8 cellular contexts compared by ENCODE assay signal in the genomic region with DNA sequence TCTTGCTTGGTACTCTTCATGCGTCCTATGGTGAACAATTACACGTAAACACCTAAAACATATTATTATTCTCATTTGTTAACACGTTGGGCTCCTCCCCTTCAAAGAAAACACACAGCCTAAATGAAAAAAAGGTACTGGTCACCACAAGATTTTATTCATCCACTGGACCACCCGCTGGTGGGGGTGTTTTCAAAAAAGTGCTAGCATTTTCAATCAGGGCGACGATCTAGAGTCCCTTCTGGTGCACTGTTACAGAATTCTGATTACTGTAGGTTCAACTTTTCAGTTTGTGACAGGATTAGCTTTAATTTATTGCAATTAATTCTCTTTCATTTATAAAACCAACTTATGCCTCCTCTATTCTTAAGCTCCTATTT. TPM values are rescaled to one million over a fixed set of nuclear protein-coding genes. Genes with fewer than 3 reads are reported as not detected.
A peak's percentile ranks its signal among the peaks of the same experiment; 100 is the strongest.
DNase-seq lines count a peak whose midpoint lies in the region; ATAC-seq and TF ChIP-seq lines count a peak whose summit lies in the region.

No MANE protein-coding gene starts in this region.

- H3K9me3 ChIP-seq in SJCRH30 (replicated peaks) (no peaks in the 10 kb centered on the region), fibroblast of lung (ENCODE audit: control insufficient read depth, insufficient read depth, low read depth, low read length) (no peaks in the 10 kb centered on the region), parathyroid adenoma (ENCODE audit: control insufficient read depth, low read length) (no peaks in the 10 kb centered on the region)

- H3K36me3 ChIP-seq in SJCRH30 = peaks cover 22% of the 10 kb centered on the region
- no peaks in the 10 kb centered on the region for H3K36me3 ChIP-seq in fibroblast of lung (ENCODE audit: control insufficient read depth, insufficient read depth, low read length)
- no peaks in the 10 kb centered on the region for H3K36me3 ChIP-seq in parathyroid adenoma (ENCODE audit: control insufficient read depth, insufficient read depth, low read length)

- H2AFZ ChIP-seq in fibroblast of lung (ENCODE audit: low read length) (peak overlapping the region; percentile 81), parathyroid adenoma (peak overlapping the region; percentile 90)

- H3K4me3 ChIP-seq in SJCRH30 = peak overlapping the region; percentile 92
- peak overlapping the region; percentile 85 to 94 (median 86) for H3K4me3 ChIP-seq in fibroblast of lung (replicated peaks in 1 of 4; ENCODE audit: control extremely low read depth in 1 of 4, insufficient read depth in 1 of 4, low read depth in 3 of 4, low read length in 4 of 4)
- H3K4me3 ChIP-seq in parathyroid adenoma (ENCODE audit: low read depth, low read length) = peak overlapping the region; percentile 98

- peaks cover 2% of the 10 kb centered on the region for H3K4me1 ChIP-seq in SJCRH30
- no peaks in the 10 kb centered on the region for H3K4me1 ChIP-seq in fibroblast of lung (ENCODE audit: control insufficient read depth, extremely low read depth, insufficient read depth, low read length)
- H3K4me1 ChIP-seq in parathyroid adenoma = peaks cover 3% of the 10 kb centered on the region

- peaks cover 18% of the 10 kb centered on the region for H3K79me2 ChIP-seq in fibroblast of lung (ENCODE audit: control insufficient read depth, insufficient read depth, low read length)
- peaks cover 3% of the 10 kb centered on the region for H3K79me2 ChIP-seq in parathyroid adenoma

- peak; percentile 36 for DNase-seq in NCI-H2029 treated with DMSO at 0.1 percent for 48 hours (lab: John Stamatoyannopoulos, UW)
- DNase-seq in NCI-H2029 (lab: John Stamatoyannopoulos, UW) = no peak
- DNase-seq in SJCRH30 = no peak
- DNase-seq in fibroblast of lung (ENCODE audit: low read depth in 2 of 2) = peak; percentile 1 to 23
- no peak for DNase-seq in SK-N-DZ (ENCODE audit: low spot score)
- DNase-seq in HuH-7 (ENCODE audit: low spot score) = no peak

- no peaks in the 10 kb centered on the region for H3K27me3 ChIP-seq in SJCRH30
- H3K27me3 ChIP-seq in fibroblast of lung (ENCODE audit: control insufficient read depth, insufficient read depth, low read length) = no peaks in the 10 kb centered on the region
- H3K27me3 ChIP-seq in parathyroid adenoma (ENCODE audit: control insufficient read depth, insufficient read depth, low read length) = no peaks in the 10 kb centered on the region

- TF ChIP-seq CTCF in fibroblast of lung (conservative IDR thresholded peaks at IDR 0.05 in 1 of 2, IDR thresholded peaks at IDR 0.05 in 1 of 2; ENCODE audit: low read depth in 1 of 2, low read length in 2 of 2) (no peak), parathyroid adenoma (IDR thresholded peaks at IDR 0.05) (no peak)

- no peaks in the 10 kb centered on the region for H4K20me1 ChIP-seq in fibroblast of lung (ENCODE audit: control insufficient read depth, extremely low read depth, insufficient read depth, low read length)

- peak; percentile 27 for ATAC-seq in HG02943 (IDR thresholded peaks at IDR 0.05; ENCODE audit: low read depth, unreplicated experiment)

- H3K27ac ChIP-seq in SJCRH30 (peak overlapping the region; percentile 96), fibroblast of lung (ENCODE audit: insufficient read depth, low read length) (peak overlapping the region; percentile 95), parathyroid adenoma (peak overlapping the region; percentile 71)

- peak overlapping the region; percentile 89 for H3K9ac ChIP-seq in fibroblast of lung (ENCODE audit: insufficient read depth, low read length)
- H3K9ac ChIP-seq in parathyroid adenoma = peak overlapping the region; percentile 28

- H3K4me2 ChIP-seq in fibroblast of lung (ENCODE audit: extremely low read depth, insufficient read depth, low read length) (peak overlapping the region; percentile 91), parathyroid adenoma (ENCODE audit: low read length) (peak overlapping the region; percentile 75)

RNA-seq across cellular contexts. Expression of a gene that starts 0.5 kb away (rescaled TPM):
- 64.9 and 65.2 TPM in 2 replicates for total RNA-seq in SJCRH30 (2014; rRNA removed; shearing (Covaris generic))
- 10.5 and 21.1 TPM in 2 replicates for total RNA-seq in fibroblast of lung
- polyA plus RNA-seq in fibroblast of lung = 29.8 and 48.6 TPM in 2 replicates
- 48.2 and 66.6 TPM in 2 replicates for polyA plus RNA-seq in fibroblast of lung (2012)
- 2.2 TPM in 1 of 2 replicates, not detected in the other for polyA minus RNA-seq in fibroblast of lung (ENCODE audit: low replicate concordance)
- 54.9 and 64.2 TPM in 2 replicates for polyA plus RNA-seq in SK-N-DZ (2014; cell fraction: cytosol; rRNA removed)
- polyA plus RNA-seq in SK-N-DZ (2014; cell fraction: nucleus; rRNA removed) = 56.7 and 82.0 TPM in 2 replicates

Comparison
In these comparisons a context has a peak if more than half of its experiments do, and no peak if none do; other contexts are left out.
1. DNase-seq: peak in NCI-H2029 treated with DMSO at 0.1 percent for 48 hours (single experiment) and fibroblast of lung (2 of 2); none in NCI-H2029 (single experiment), SJCRH30 (0 of 2), SK-N-DZ (single experiment) and HuH-7 (single experiment).
2. Peak in every context shown above with its lines, with median percentiles within 50 percentile points of each other: H3K27ac ChIP-seq and H3K4me3 ChIP-seq.